Comparison of ENCODE assay signal across 1 cellular context in genomic region chr9:4155224-4156026, GRCh38.
TF ChIP-seq lines count a peak whose summit lies in the region.

No MANE protein-coding gene starts in this region.

TF ChIP-seq in A549, 52 proteins besides CTCF, POLR2A, EP300 and RAD21 (continued from another document):
- TF ChIP-seq USF2 (IDR thresholded peaks at IDR 0.05) (no peak), SMC3 (IDR thresholded peaks at IDR 0.05) (peak; percentile 36; the same call in 2 of the 3 replicates), HDAC2 (IDR thresholded peaks at IDR 0.05) (no peak), BHLHE40 (IDR thresholded peaks at IDR 0.05; ENCODE audit: low read depth, low read length) (no peak), RARB (CRISPR knock-in tag; IDR thresholded peaks at IDR 0.05) (0 out of 2 replicates have a peak, but pooled peaks have one; percentile 21), ZSCAN20 (CRISPR knock-in tag; IDR thresholded peaks at IDR 0.05) (0 out of 2 replicates have a peak, but pooled peaks have one; percentile 36), CHD4 (IDR thresholded peaks at IDR 0.05; ENCODE audit: borderline replicate concordance) (no peak), KDM5A (IDR thresholded peaks at IDR 0.05) (no peak), CEBPB (IDR thresholded peaks at IDR 0.05) (peak; percentile 94 to 96), ZNF302 (CRISPR knock-in tag; IDR thresholded peaks at IDR 0.05) (no peak), FOSL2 (IDR thresholded peaks at IDR 0.05) (peak; percentile 80), FOSL2 (CRISPR knock-in tag; IDR thresholded peaks at IDR 0.05) (peak; percentile 84), CBX2 (IDR thresholded peaks at IDR 0.05; ENCODE audit: borderline replicate concordance, low read depth) (no peak), POLR2AphosphoS2 (conservative IDR thresholded peaks at IDR 0.05; ENCODE audit: low read length) (no peak), ZC3H11A (IDR thresholded peaks at IDR 0.05) (no peak), ESRRA (IDR thresholded peaks at IDR 0.05; ENCODE audit: borderline replicate concordance, low read length) (no peak), CBX8 (IDR thresholded peaks at IDR 0.05) (no peak), NR3C1 (IDR thresholded peaks at IDR 0.05) (no peak), MAFK (IDR thresholded peaks at IDR 0.05; ENCODE audit: partially characterized antibody) (peak; percentile 64), BCL3 (IDR thresholded peaks at IDR 0.05) (peak; percentile 96; the same call in 2 of the 3 replicates), TFCP2L1 (CRISPR knock-in tag; IDR thresholded peaks at IDR 0.05) (no peak), PHF8 (IDR thresholded peaks at IDR 0.05; ENCODE audit: borderline replicate concordance, low read depth) (no peak), FOSB (CRISPR knock-in tag; IDR thresholded peaks at IDR 0.05) (no peak), GATA3 (IDR thresholded peaks at IDR 0.05; ENCODE audit: borderline replicate concordance) (peak; percentile 57; the same call in 1 of the 2 replicates), NFE2L2 (conservative IDR thresholded peaks at IDR 0.05; ENCODE audit: low read length) (peak; percentile 57), HOXB5 (CRISPR knock-in tag; IDR thresholded peaks at IDR 0.05) (no peak), EHF (CRISPR knock-in tag; IDR thresholded peaks at IDR 0.05) (no peak), EHMT2 (IDR thresholded peaks at IDR 0.05; ENCODE audit: low read depth) (no peak), JUN (IDR thresholded peaks at IDR 0.05) (peak; percentile 95 to 97), HEYL (CRISPR knock-in tag; IDR thresholded peaks at IDR 0.05) (no peak), MAZ (IDR thresholded peaks at IDR 0.05; ENCODE audit: borderline replicate concordance, low read depth, low read length) (no peak), HOXA7 (CRISPR knock-in tag; IDR thresholded peaks at IDR 0.05) (0 out of 2 replicates have a peak, but pooled peaks have one; percentile 63), JUNB (IDR thresholded peaks at IDR 0.05) (peak; percentile 92)
- TF ChIP-seq, protein P1, sequence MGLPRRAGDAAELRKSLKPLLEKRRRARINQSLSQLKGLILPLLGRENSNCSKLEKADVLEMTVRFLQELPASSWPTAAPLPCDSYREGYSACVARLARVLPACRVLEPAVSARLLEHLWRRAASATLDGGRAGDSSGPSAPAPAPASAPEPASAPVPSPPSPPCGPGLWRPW (IDR thresholded peaks at IDR 0.05) = peak; percentile 78
- TF ChIP-seq, protein P2, sequence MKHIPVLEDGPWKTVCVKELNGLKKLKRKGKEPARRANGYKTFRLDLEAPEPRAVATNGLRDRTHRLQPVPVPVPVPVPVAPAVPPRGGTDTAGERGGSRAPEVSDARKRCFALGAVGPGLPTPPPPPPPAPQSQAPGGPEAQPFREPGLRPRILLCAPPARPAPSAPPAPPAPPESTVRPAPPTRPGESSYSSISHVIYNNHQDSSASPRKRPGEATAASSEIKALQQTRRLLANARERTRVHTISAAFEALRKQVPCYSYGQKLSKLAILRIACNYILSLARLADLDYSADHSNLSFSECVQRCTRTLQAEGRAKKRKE (CRISPR knock-in tag; IDR thresholded peaks at IDR 0.05; ENCODE audit: low read depth) = no peak
- TF ChIP-seq, protein P3, sequence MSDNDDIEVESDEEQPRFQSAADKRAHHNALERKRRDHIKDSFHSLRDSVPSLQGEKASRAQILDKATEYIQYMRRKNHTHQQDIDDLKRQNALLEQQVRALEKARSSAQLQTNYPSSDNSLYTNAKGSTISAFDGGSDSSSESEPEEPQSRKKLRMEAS (IDR thresholded peaks at IDR 0.05) = peak; percentile 45; the same call in 1 of the 2 replicates
- TF ChIP-seq, protein P4, sequence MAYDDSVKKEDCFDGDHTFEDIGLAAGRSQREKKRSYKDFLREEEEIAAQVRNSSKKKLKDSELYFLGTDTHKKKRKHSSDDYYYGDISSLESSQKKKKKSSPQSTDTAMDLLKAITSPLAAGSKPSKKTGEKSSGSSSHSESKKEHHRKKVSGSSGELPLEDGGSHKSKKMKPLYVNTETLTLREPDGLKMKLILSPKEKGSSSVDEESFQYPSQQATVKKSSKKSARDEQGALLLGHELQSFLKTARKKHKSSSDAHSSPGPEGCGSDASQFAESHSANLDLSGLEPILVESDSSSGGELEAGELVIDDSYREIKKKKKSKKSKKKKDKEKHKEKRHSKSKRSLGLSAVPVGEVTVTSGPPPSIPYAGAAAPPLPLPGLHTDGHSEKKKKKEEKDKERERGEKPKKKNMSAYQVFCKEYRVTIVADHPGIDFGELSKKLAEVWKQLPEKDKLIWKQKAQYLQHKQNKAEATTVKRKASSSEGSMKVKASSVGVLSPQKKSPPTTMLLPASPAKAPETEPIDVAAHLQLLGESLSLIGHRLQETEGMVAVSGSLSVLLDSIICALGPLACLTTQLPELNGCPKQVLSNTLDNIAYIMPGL (CRISPR knock-in tag; IDR thresholded peaks at IDR 0.05; ENCODE audit: borderline replicate concordance) = no peak
- TF ChIP-seq, protein P5, sequence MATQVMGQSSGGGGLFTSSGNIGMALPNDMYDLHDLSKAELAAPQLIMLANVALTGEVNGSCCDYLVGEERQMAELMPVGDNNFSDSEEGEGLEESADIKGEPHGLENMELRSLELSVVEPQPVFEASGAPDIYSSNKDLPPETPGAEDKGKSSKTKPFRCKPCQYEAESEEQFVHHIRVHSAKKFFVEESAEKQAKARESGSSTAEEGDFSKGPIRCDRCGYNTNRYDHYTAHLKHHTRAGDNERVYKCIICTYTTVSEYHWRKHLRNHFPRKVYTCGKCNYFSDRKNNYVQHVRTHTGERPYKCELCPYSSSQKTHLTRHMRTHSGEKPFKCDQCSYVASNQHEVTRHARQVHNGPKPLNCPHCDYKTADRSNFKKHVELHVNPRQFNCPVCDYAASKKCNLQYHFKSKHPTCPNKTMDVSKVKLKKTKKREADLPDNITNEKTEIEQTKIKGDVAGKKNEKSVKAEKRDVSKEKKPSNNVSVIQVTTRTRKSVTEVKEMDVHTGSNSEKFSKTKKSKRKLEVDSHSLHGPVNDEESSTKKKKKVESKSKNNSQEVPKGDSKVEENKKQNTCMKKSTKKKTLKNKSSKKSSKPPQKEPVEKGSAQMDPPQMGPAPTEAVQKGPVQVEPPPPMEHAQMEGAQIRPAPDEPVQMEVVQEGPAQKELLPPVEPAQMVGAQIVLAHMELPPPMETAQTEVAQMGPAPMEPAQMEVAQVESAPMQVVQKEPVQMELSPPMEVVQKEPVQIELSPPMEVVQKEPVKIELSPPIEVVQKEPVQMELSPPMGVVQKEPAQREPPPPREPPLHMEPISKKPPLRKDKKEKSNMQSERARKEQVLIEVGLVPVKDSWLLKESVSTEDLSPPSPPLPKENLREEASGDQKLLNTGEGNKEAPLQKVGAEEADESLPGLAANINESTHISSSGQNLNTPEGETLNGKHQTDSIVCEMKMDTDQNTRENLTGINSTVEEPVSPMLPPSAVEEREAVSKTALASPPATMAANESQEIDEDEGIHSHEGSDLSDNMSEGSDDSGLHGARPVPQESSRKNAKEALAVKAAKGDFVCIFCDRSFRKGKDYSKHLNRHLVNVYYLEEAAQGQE (IDR thresholded peaks at IDR 0.05) = no peak
- TF ChIP-seq, protein P6, sequence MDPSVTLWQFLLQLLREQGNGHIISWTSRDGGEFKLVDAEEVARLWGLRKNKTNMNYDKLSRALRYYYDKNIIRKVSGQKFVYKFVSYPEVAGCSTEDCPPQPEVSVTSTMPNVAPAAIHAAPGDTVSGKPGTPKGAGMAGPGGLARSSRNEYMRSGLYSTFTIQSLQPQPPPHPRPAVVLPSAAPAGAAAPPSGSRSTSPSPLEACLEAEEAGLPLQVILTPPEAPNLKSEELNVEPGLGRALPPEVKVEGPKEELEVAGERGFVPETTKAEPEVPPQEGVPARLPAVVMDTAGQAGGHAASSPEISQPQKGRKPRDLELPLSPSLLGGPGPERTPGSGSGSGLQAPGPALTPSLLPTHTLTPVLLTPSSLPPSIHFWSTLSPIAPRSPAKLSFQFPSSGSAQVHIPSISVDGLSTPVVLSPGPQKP (IDR thresholded peaks at IDR 0.05; ENCODE audit: low read depth, low read length) = no peak
TF ChIP-seq in A549: peak in this region for 14.
